ENCODE assay signal across 21 cellular contexts in genomic region chr9:33013962-33014664, GRCh38. TPM values are rescaled to one million over a fixed set of nuclear protein-coding genes. Genes with fewer than 3 reads are reported as not detected.
DNase-seq lines count a peak whose midpoint lies in the region; ATAC-seq, FAIRE-seq and TF ChIP-seq lines count a peak whose summit lies in the region.
"Had no signal": no experiment of that assay in that cellular context is flagged by ENCODE, and none has a peak within 500 bp of the region (broad histone marks: within the 10 kb centered on the region; RNA-seq: fewer than 3 reads in every experiment).

No MANE protein-coding gene starts in this region.

- FAIRE-seq in GM12892 (lab: Jason Lieb, UNC) (peak; percentile 46), H1 (lab: Jason Lieb, UNC) (peak; percentile 74)
- FAIRE-seq: A204.1, G401.6, GM19239 had no signal

- H3K79me2 ChIP-seq in H1 (ENCODE audit: control insufficient read depth in 1 of 2, insufficient read depth in 2 of 2, low read length in 2 of 2): peaks cover 0 to 22% of the 10 kb centered on the region in 2 experiments; a peak in 2 of 4 replicates
- H3K79me2 ChIP-seq in osteoblast (ENCODE audit: insufficient read depth, low read length): peaks cover 25% of the 10 kb centered on the region

- intact Hi-C loops in activated CD4-positive, alpha-beta memory T cell treated with anti-CD3 and anti-CD28 coated beads for 36 hours (cut with micrococcal nuclease): no loop called here

- WGBS in HUES64: 66% methylated on average over 2 of the region's 2 CpGs
- WGBS in H1 (ENCODE audit: extremely low coverage in 1 of 2, insufficient coverage in 1 of 2, insufficient read length in 1 of 2, insufficient replicate concordance in 2 of 2, low coverage in 1 of 2, low lambda C conversion rate in 2 of 2, missing lambda C conversion rate in 1 of 2), 2 experiments: 28% methylated on average over 2 of the region's 2 CpGs; no CpG with 5 or more reads in 1 of the 2 experiments

- H3K27ac Mint-ChIP-seq in activated CD4-positive, alpha-beta memory T cell treated with anti-CD3 and anti-CD28 coated beads for 36 hours: no peak overlapping the region
- H3K27ac Mint-ChIP-seq in stimulated activated naive CD8-positive, alpha-beta T cell treated with anti-CD3 and anti-CD28 coated beads, Interleukin-15, amount 100 ng/mL, for 72 hours: peak overlapping the region in 1 of 2 donors; percentile 54
- H3K27ac Mint-ChIP-seq: B cell; CD8-positive, alpha-beta T cell had no signal

- H4K91ac ChIP-seq in H1 (replicated peaks; ENCODE audit: insufficient read length, low read length): peak overlapping the region; percentile 4

- no peak overlapping the region for H3K4me3 ChIP-seq in HUES64 (ENCODE audit: low read length)
- peak overlapping the region in 1 of 4 experiments; percentile 22; a peak in 1 of 8 replicates for H3K4me3 ChIP-seq in H1 (ENCODE audit: extremely low read depth in 1 of 4, insufficient read depth in 2 of 4, low read depth in 3 of 4, low read length in 4 of 4)
- no peak overlapping the region for H3K4me3 ChIP-seq in osteoblast (ENCODE audit: insufficient read depth, low read length)
- no peak overlapping the region for H3K4me3 ChIP-seq in BE2C (ENCODE audit: low read depth, low read length)
- H3K4me3 ChIP-seq: BLaER1 treated with 17β-estradiol and CSF1 and Interleukin-3, amounts not matched to agents 10 nM and 100 nM had no signal

- no peak for DNase-seq in GM12892 (ENCODE audit: insufficient read length)
- DNase-seq in H1 (ENCODE audit: low read depth in 1 of 2, low spot score in 2 of 2): no peak
- peak; percentile 63 for DNase-seq in osteoblast (ENCODE audit: insufficient read length, low spot score, missing footprints)
- DNase-seq in activated CD4-positive, alpha-beta memory T cell treated with anti-CD3 and anti-CD28 coated beads for 36 hours: no peak
- no peak for DNase-seq in BE2C
- DNase-seq in stimulated activated naive CD8-positive, alpha-beta T cell treated with anti-CD3 and anti-CD28 coated beads, Interleukin-15, amount 100 ng/mL, for 72 hours: no peak
- DNase-seq: Caco-2; CD8-positive, alpha-beta T cell; DMS153; DND-41; GOT3; H7; HCEC 1CT had no signal

- H2BK120ac ChIP-seq in H1 (replicated peaks; ENCODE audit: low read depth, low read length): no peak overlapping the region

- CTCF ChIA-PET in H1 (lab: Charles Lee; ENCODE audit: partially characterized antibody): no interaction called here
- CTCF ChIA-PET in activated CD4-positive, alpha-beta memory T cell treated with anti-CD3 and anti-CD28 coated beads for 36 hours (lab: Charles Lee): no interaction called here

- H2BK15ac ChIP-seq in H1 (ENCODE audit: low read length): no peak overlapping the region

- no peaks in the 10 kb centered on the region for H3K9me3 ChIP-seq in HUES64 (ENCODE audit: insufficient read depth, low read depth, low read length)
- no peaks in the 10 kb centered on the region for H3K9me3 ChIP-seq in H1 (ENCODE audit: insufficient read depth in 2 of 2, low read depth in 1 of 2, low read length in 1 of 2)
- no peaks in the 10 kb centered on the region for H3K9me3 ChIP-seq in osteoblast (ENCODE audit: low read depth, low read length)
- H3K9me3 ChIP-seq in BE2C: no peaks in the 10 kb centered on the region
- H3K9me3 ChIP-seq: BLaER1 treated with 17β-estradiol and CSF1 and Interleukin-3, amounts not matched to agents 10 nM and 100 nM; Caco-2 had no signal

- H3K23ac ChIP-seq in H1 (ENCODE audit: insufficient read length): no peak overlapping the region

- H3K36me3 Mint-ChIP-seq in activated CD4-positive, alpha-beta memory T cell treated with anti-CD3 and anti-CD28 coated beads for 36 hours: peaks cover 9% of the 10 kb centered on the region
- H3K36me3 Mint-ChIP-seq: CD8-positive, alpha-beta T cell had no signal

- H3K4ac ChIP-seq in H1 (replicated peaks; ENCODE audit: insufficient read length, low read depth, low read length): no peak overlapping the region

- no peaks in the 10 kb centered on the region for H3K4me1 Mint-ChIP-seq in activated CD4-positive, alpha-beta memory T cell treated with anti-CD3 and anti-CD28 coated beads for 36 hours (ENCODE audit: low read depth)
- H3K4me1 Mint-ChIP-seq in stimulated activated naive CD8-positive, alpha-beta T cell treated with anti-CD3 and anti-CD28 coated beads, Interleukin-15, amount 100 ng/mL, for 72 hours: no peaks in the 10 kb centered on the region
- H3K4me1 Mint-ChIP-seq: B cell had no signal

- no peak overlapping the region for H3K18ac ChIP-seq in H1 (ENCODE audit: extremely low read depth, low read length)

- no peak overlapping the region for H2AK5ac ChIP-seq in H1 (ENCODE audit: low read depth, low read length)

- H3K27ac ChIP-seq in HUES64 (ENCODE audit: low read depth, low read length) (peak overlapping the region; percentile 78; the same call in 1 of the 2 replicates), H1 (ENCODE audit: low read depth, low read length) (peak overlapping the region; percentile 29), osteoblast (ENCODE audit: low read depth, low read length) (no peak overlapping the region)
- H3K27ac ChIP-seq: 22Rv1; BLaER1 treated with 17β-estradiol and CSF1 and Interleukin-3, amounts not matched to agents 10 nM and 100 nM had no signal

- no peak overlapping the region for H3K14ac ChIP-seq in H1 (ENCODE audit: insufficient read length)

- H3K23me2 ChIP-seq in H1 (ENCODE audit: low read depth, low read length): no peaks in the 10 kb centered on the region

- peak overlapping the region; percentile 55 to 57 for H3K4me2 ChIP-seq in H1 (ENCODE audit: insufficient read depth in 1 of 2, low read depth in 2 of 2, low read length in 2 of 2)
- H3K4me2 ChIP-seq in osteoblast (ENCODE audit: insufficient read depth, low read length): no peak overlapping the region
- H3K4me2 ChIP-seq: BLaER1 treated with 17β-estradiol and CSF1 and Interleukin-3, amounts not matched to agents 10 nM and 100 nM had no signal

- POLR2A ChIA-PET in H1 (lab: Charles Lee; ENCODE audit: partially characterized antibody): interaction anchor here (1.4 to 9.0 kb wide), 4 partner anchors 8 to 40 kb away, joined by 5 to 160 read pairs (median 9); partner anchors contain the start of genes APTX and DNAJA1
- POLR2A ChIA-PET in activated CD4-positive, alpha-beta memory T cell treated with anti-CD3 and anti-CD28 coated beads for 36 hours (lab: Charles Lee): interaction anchor here (2.2 kb wide), 1 partner anchor 10 kb away, joined by 9 read pairs; the partner anchor contains the start of gene DNAJA1

- TF ChIP-seq POLR2A in GM12892 (IDR thresholded peaks at IDR 0.05; ENCODE audit: low read depth, low read length) (no peak), H1 (IDR thresholded peaks at IDR 0.05; ENCODE audit: control extremely low read depth in 1 of 2, low read depth in 2 of 2, low read length in 2 of 2) (no peak)

- H3K27me3 ChIP-seq in HUES64 (ENCODE audit: insufficient read depth, low read length) (no peaks in the 10 kb centered on the region), H1 (replicated peaks in 1 of 4; ENCODE audit: control insufficient read depth in 3 of 4, extremely low read depth in 1 of 4, insufficient read depth in 3 of 4, low read length in 3 of 4) (no peaks in the 10 kb centered on the region), osteoblast (ENCODE audit: insufficient read depth, low read length) (no peaks in the 10 kb centered on the region), BE2C (no peaks in the 10 kb centered on the region)
- H3K27me3 ChIP-seq: BLaER1 treated with 17β-estradiol and CSF1 and Interleukin-3, amounts not matched to agents 10 nM and 100 nM had no signal

- H2BK5ac ChIP-seq in H1 (ENCODE audit: low read depth, low read length): peak overlapping the region; percentile 12; the same call in 1 of the 2 replicates

- H4K5ac ChIP-seq in H1 (ENCODE audit: insufficient read length, low read depth, low read length): no peak overlapping the region

- H4K20me1 ChIP-seq in H1 (replicated peaks in 1 of 2; ENCODE audit: control insufficient read depth in 1 of 2, insufficient read depth in 2 of 2, low read length in 2 of 2) (peaks cover 0 to 5% of the 10 kb centered on the region in 2 experiments), osteoblast (ENCODE audit: insufficient read depth, low read length) (no peaks in the 10 kb centered on the region)
- H4K20me1 ChIP-seq: BLaER1 treated with 17β-estradiol and CSF1 and Interleukin-3, amounts not matched to agents 10 nM and 100 nM had no signal

- H4K8ac ChIP-seq in H1 (ENCODE audit: extremely low read depth, insufficient read depth, low read length): no peak overlapping the region

- H3K36me3 ChIP-seq in HUES64 (ENCODE audit: insufficient read depth, low read length) (peaks cover 4% of the 10 kb centered on the region; the same call in 1 of the 2 replicates), H1 (ENCODE audit: control insufficient read depth in 2 of 4, insufficient read depth in 4 of 4, low read length in 3 of 4) (peaks cover 0 to 4% (median 0%) of the 10 kb centered on the region in 4 experiments; a peak in 2 of 8 replicates), osteoblast (ENCODE audit: insufficient read depth, low read length) (no peaks in the 10 kb centered on the region), BE2C (peaks cover 2% of the 10 kb centered on the region)

- H2BK20ac ChIP-seq in H1 (ENCODE audit: low read length): no peak overlapping the region

- no peak overlapping the region for H3K56ac ChIP-seq in H1 (replicated peaks; ENCODE audit: insufficient read length, low read depth, low read length)

- H3K9ac ChIP-seq in HUES64 (ENCODE audit: low read depth, low read length): no peak overlapping the region
- H3K9ac ChIP-seq in H1 (replicated peaks in 1 of 4; ENCODE audit: extremely low read depth in 1 of 4, low read depth in 3 of 4, low read length in 3 of 4): no peak overlapping the region
- H3K9ac ChIP-seq: BLaER1 treated with 17β-estradiol and CSF1 and Interleukin-3, amounts not matched to agents 10 nM and 100 nM had no signal

- no peak for ATAC-seq in stimulated activated naive CD8-positive, alpha-beta T cell treated with anti-CD3 and anti-CD28 coated beads, Interleukin-15, amount 100 ng/mL, for 72 hours
- ATAC-seq: CD8-positive, alpha-beta T cell had no signal

- no peak for TF ChIP-seq RAD21 in H1 (IDR thresholded peaks at IDR 0.05 in 1 of 2, conservative IDR thresholded peaks at IDR 0.05 in 1 of 2; ENCODE audit: low read depth in 2 of 2, low read length in 2 of 2)

- no peaks in the 10 kb centered on the region for H3K9me3 Mint-ChIP-seq in activated CD4-positive, alpha-beta memory T cell treated with anti-CD3 and anti-CD28 coated beads for 36 hours
- H3K9me3 Mint-ChIP-seq in stimulated activated naive CD8-positive, alpha-beta T cell treated with anti-CD3 and anti-CD28 coated beads, Interleukin-15, amount 100 ng/mL, for 72 hours: no peaks in the 10 kb centered on the region
- H3K9me3 Mint-ChIP-seq: CD14-positive monocyte; CD8-positive, alpha-beta T cell had no signal

- no peak for TF ChIP-seq EP300 in H1 (IDR thresholded peaks at IDR 0.05; ENCODE audit: borderline replicate concordance in 1 of 2, low read depth in 2 of 2, low read length in 2 of 2)

- 0 out of 2 replicates have a peak overlapping the region, but pooled peaks have one; percentile 10 for H2BK12ac ChIP-seq in H1 (ENCODE audit: low read depth, low read length)

- H2AFZ ChIP-seq in H1 (ENCODE audit: low read length): no peak overlapping the region
- no peak overlapping the region for H2AFZ ChIP-seq in osteoblast (ENCODE audit: low read length)

- no peaks in the 10 kb centered on the region for H3K27me3 Mint-ChIP-seq in activated CD4-positive, alpha-beta memory T cell treated with anti-CD3 and anti-CD28 coated beads for 36 hours
- no peaks in the 10 kb centered on the region for H3K27me3 Mint-ChIP-seq in stimulated activated naive CD8-positive, alpha-beta T cell treated with anti-CD3 and anti-CD28 coated beads, Interleukin-15, amount 100 ng/mL, for 72 hours
- H3K27me3 Mint-ChIP-seq: B cell had no signal

- TF ChIP-seq CTCF in H1 (IDR thresholded peaks at IDR 0.05; ENCODE audit: control extremely low read depth in 1 of 3, insufficient read depth in 1 of 3, low read depth in 1 of 3, low read length in 3 of 3) (no peak), osteoblast (IDR thresholded peaks at IDR 0.05; ENCODE audit: extremely low read depth, low read depth, low read length) (no peak), BE2C (IDR thresholded peaks at IDR 0.05; ENCODE audit: low read depth, low read length) (no peak)

- H3K4me1 ChIP-seq in HUES64 (ENCODE audit: insufficient read depth, low read length) (peaks cover 15% of the 10 kb centered on the region), H1 (replicated peaks in 1 of 4; ENCODE audit: control insufficient read depth in 3 of 4, insufficient read depth in 4 of 4, low read length in 3 of 4) (peaks cover 2 to 13% (median 10%) of the 10 kb centered on the region in 4 experiments; a peak in 4 of 7 replicates), osteoblast (ENCODE audit: insufficient read depth, low read length) (no peaks in the 10 kb centered on the region), BE2C (no peaks in the 10 kb centered on the region)
- H3K4me1 ChIP-seq: BLaER1 treated with 17β-estradiol and CSF1 and Interleukin-3, amounts not matched to agents 10 nM and 100 nM; Caco-2 had no signal

- H3K79me1 ChIP-seq in H1 (ENCODE audit: low read depth, low read length): peaks cover 2% of the 10 kb centered on the region

- no peak overlapping the region for H3K4me3 Mint-ChIP-seq in activated CD4-positive, alpha-beta memory T cell treated with anti-CD3 and anti-CD28 coated beads for 36 hours
- H3K4me3 Mint-ChIP-seq in stimulated activated naive CD8-positive, alpha-beta T cell treated with anti-CD3 and anti-CD28 coated beads, Interleukin-15, amount 100 ng/mL, for 72 hours: no peak overlapping the region
- H3K4me3 Mint-ChIP-seq: B cell; CD14-positive monocyte; CD8-positive, alpha-beta T cell had no signal

RNA-seq across cellular contexts. Expression of gene DNAJA1, which starts 11.0 kb away (rescaled TPM):
- 152 TPM for polyA plus RNA-seq in GM12892 (2012; ENCODE audit: missing spikeins)
- polyA plus RNA-seq in HUES64 (2013, experiment 1 of 2): 163 TPM
- 138 TPM for polyA plus RNA-seq in HUES64 (2013, experiment 2 of 2)
- total RNA-seq in H1 (2021; fragmentation: NEBNext Ultra II Directional; extraction: Animal tissue kit (Norgen Biotek cat#: 25700)): 159 and 169 TPM in 2 replicates
- polyA plus RNA-seq in H1 (2011; rRNA removed): 26.4 and 54.4 TPM in 2 replicates
- polyA plus RNA-seq in H1 (2011; cell fraction: cytosol; rRNA removed): 71.6 TPM
- polyA plus RNA-seq in H1 (2011; cell fraction: nucleus; rRNA removed): 19.5 TPM
- 107 to 156 TPM (median 119 TPM) in 4 replicates for polyA plus RNA-seq in H1 (2012, experiment 1 of 2)
- 16.9 TPM for polyA plus RNA-seq in H1 (2012, experiment 2 of 2)
- polyA plus RNA-seq in H1 (2013, experiment 1 of 2): 109 TPM
- polyA plus RNA-seq in H1 (2013, experiment 2 of 2): 112 TPM
- 60.3 and 63.9 TPM in 2 replicates for polyA minus RNA-seq in H1 (2011; rRNA and poly(A)+ RNA removed)
- 68.3 TPM for polyA minus RNA-seq in H1 (2011; cell fraction: cytosol; rRNA and poly(A)+ RNA removed)
- polyA minus RNA-seq in H1 (2011; cell fraction: nucleus; rRNA and poly(A)+ RNA removed): 45.2 TPM
- total RNA-seq in osteoblast: 64.8 and 69.1 TPM in 2 replicates
- total RNA-seq in activated CD4-positive, alpha-beta memory T cell treated with anti-CD3 and anti-CD28 coated beads for 36 hours: 100 to 1,000 TPM; 173 to 184 TPM
- 159 TPM for polyA plus RNA-seq in BE2C (2012; ENCODE audit: insufficient read depth, insufficient read length, low read depth)

RNA-seq across cellular contexts. Expression of gene APTX, which starts 12.7 kb away (rescaled TPM):
- 42.3 TPM for polyA plus RNA-seq in GM12892 (2012; ENCODE audit: missing spikeins)
- polyA plus RNA-seq in HUES64 (2013, experiment 1 of 2): 35.0 TPM
- polyA plus RNA-seq in HUES64 (2013, experiment 2 of 2): 36.5 TPM
- 40.7 and 41.0 TPM in 2 replicates for total RNA-seq in H1 (2021; fragmentation: NEBNext Ultra II Directional; extraction: Animal tissue kit (Norgen Biotek cat#: 25700))
- 19.7 and 29.9 TPM in 2 replicates for polyA plus RNA-seq in H1 (2011; rRNA removed)
- 41.5 TPM for polyA plus RNA-seq in H1 (2011; cell fraction: cytosol; rRNA removed)
- polyA plus RNA-seq in H1 (2011; cell fraction: nucleus; rRNA removed): 22.4 TPM
- 42.1 to 53.9 TPM (median 48.2 TPM) in 4 replicates for polyA plus RNA-seq in H1 (2012, experiment 1 of 2)
- polyA plus RNA-seq in H1 (2012, experiment 2 of 2): 14.4 TPM
- polyA plus RNA-seq in H1 (2013, experiment 1 of 2): 31.5 TPM
- 29.1 TPM for polyA plus RNA-seq in H1 (2013, experiment 2 of 2)
- 24.0 and 24.2 TPM in 2 replicates for polyA minus RNA-seq in H1 (2011; rRNA and poly(A)+ RNA removed)
- polyA minus RNA-seq in H1 (2011; cell fraction: cytosol; rRNA and poly(A)+ RNA removed): 23.4 TPM
- polyA minus RNA-seq in H1 (2011; cell fraction: nucleus; rRNA and poly(A)+ RNA removed): 39.8 TPM
- 24.5 and 28.6 TPM in 2 replicates for total RNA-seq in osteoblast
- total RNA-seq in activated CD4-positive, alpha-beta memory T cell treated with anti-CD3 and anti-CD28 coated beads for 36 hours: 10 to 100 TPM; 43.7 to 45.9 TPM
- polyA plus RNA-seq in BE2C (2012; ENCODE audit: insufficient read depth, insufficient read length, low read depth): 43.6 TPM
